Comparison of ENCODE assay signal across 8 cellular contexts in genomic region chr14:59918824-59919581, GRCh38. TPM values are rescaled to one million over a fixed set of nuclear protein-coding genes. Genes with fewer than 3 reads are reported as not detected.
DNase-seq lines count a peak whose midpoint lies in the region; ATAC-seq lines count a peak whose summit lies in the region.

No MANE protein-coding gene starts in this region.

- H3K27ac ChIP-seq in skin epidermis = no peak overlapping the region

- no peaks in the 10 kb centered on the region for H3K9me3 Mint-ChIP-seq in activated naive CD4-positive, alpha-beta T cell treated with anti-CD3 and anti-CD28 coated beads for 36 hours
- peaks cover 0 to 7% (median 2%) of the 10 kb centered on the region in 6 donors for H3K9me3 Mint-ChIP-seq in immature natural killer cell

- H3K4me3 ChIP-seq in skin epidermis = peak overlapping the region in 6 of 7 experiments; percentile 1 to 27 (median 19)

- peaks cover 7% of the 10 kb centered on the region for H3K4me1 Mint-ChIP-seq in activated naive CD4-positive, alpha-beta T cell treated with anti-CD3 and anti-CD28 coated beads for 36 hours (ENCODE audit: low read depth)
- peaks cover 9 to 18% of the 10 kb centered on the region in 2 donors for H3K4me1 Mint-ChIP-seq in immature natural killer cell

- peak; percentile 27 for DNase-seq in activated naive CD4-positive, alpha-beta T cell treated with anti-CD3 and anti-CD28 coated beads for 36 hours
- no peak for DNase-seq in activated naive CD4-positive, alpha-beta T cell treated with Interleukin-2 at 50 U/mL for 16 hours
- peak; percentile 89 for DNase-seq in NCI-H82 treated with DMSO at 0.1 percent for 48 hours (lab: John Stamatoyannopoulos, UW; ENCODE audit: unreplicated experiment)
- DNase-seq in T47D (ENCODE audit: low read depth in 1 of 2, low spot score in 1 of 2) = peak; percentile 59 to 60
- peak; percentile 3 to 18 (median 9) for DNase-seq in immature natural killer cell
- DNase-seq in ecto neural progenitor cell (ENCODE audit: low spot score) = no peak

- no peaks in the 10 kb centered on the region for H3K36me3 Mint-ChIP-seq in activated naive CD4-positive, alpha-beta T cell treated with anti-CD3 and anti-CD28 coated beads for 36 hours (ENCODE audit: low read depth)
- H3K36me3 Mint-ChIP-seq in immature natural killer cell = no peaks in the 10 kb centered on the region

- CTCF ChIA-PET in activated naive CD4-positive, alpha-beta T cell treated with anti-CD3 and anti-CD28 coated beads for 36 hours (lab: Charles Lee) = interaction anchor here (0.7 to 1.1 kb wide), 3 partner anchors 21 to 286 kb away, joined by 3 to 4 read pairs (median 3); no protein-coding TSS in a partner anchor

- no peak overlapping the region for H3K27ac Mint-ChIP-seq in activated naive CD4-positive, alpha-beta T cell treated with anti-CD3 and anti-CD28 coated beads for 36 hours
- no peak overlapping the region for H3K27ac Mint-ChIP-seq in immature natural killer cell

- in situ Hi-C loops in T47D (cut with HindIII; ENCODE audit: low pct_unique_long_range_greater_than_20kb, low sequenced_read_pairs) = no loop called here

- peak; percentile 47 for ATAC-seq in HG03103 (IDR thresholded peaks at IDR 0.05; ENCODE audit: low read depth, unreplicated experiment)

- H3K4me3 Mint-ChIP-seq in activated naive CD4-positive, alpha-beta T cell treated with anti-CD3 and anti-CD28 coated beads for 36 hours = peak overlapping the region; percentile 54
- peak overlapping the region; percentile 51 to 73 (median 69) for H3K4me3 Mint-ChIP-seq in immature natural killer cell

- intact Hi-C loops in activated naive CD4-positive, alpha-beta T cell treated with anti-CD3 and anti-CD28 coated beads for 36 hours (cut with micrococcal nuclease) = loop anchor here (1.0 to 5.0 kb wide), 3 partner anchors 46 to 332 kb away; no protein-coding TSS in a partner anchor

- peaks cover 43% of the 10 kb centered on the region for H3K27me3 Mint-ChIP-seq in activated naive CD4-positive, alpha-beta T cell treated with anti-CD3 and anti-CD28 coated beads for 36 hours (ENCODE audit: low read depth)
- peaks cover 3 to 31% (median 13%) of the 10 kb centered on the region in 3 donors for H3K27me3 Mint-ChIP-seq in immature natural killer cell (ENCODE audit: low read depth in 3 of 3)

RNA-seq across cellular contexts. Expression of gene LRRC9, which starts 0.9 kb away (rescaled TPM):
- not detected for total RNA-seq in activated naive CD4-positive, alpha-beta T cell treated with anti-CD3 and anti-CD28 coated beads for 36 hours
- polyA plus RNA-seq in immature natural killer cell = not detected

RNA-seq across cellular contexts. Expression of gene RTN1, which starts 48.4 kb away (rescaled TPM):
- total RNA-seq in activated naive CD4-positive, alpha-beta T cell treated with anti-CD3 and anti-CD28 coated beads for 36 hours = not detected
- polyA plus RNA-seq in immature natural killer cell = 1 to 10 TPM in 1 of 3 donors, under 1 TPM in 2; 0.56 to 5.1 (median 0.90) TPM

Comparison
In these comparisons a context has a peak if more than half of its experiments do, and no peak if none do; other contexts are left out.
1. DNase-seq: peak in activated naive CD4-positive, alpha-beta T cell treated with anti-CD3 and anti-CD28 coated beads for 36 hours (single experiment), NCI-H82 treated with DMSO at 0.1 percent for 48 hours (single experiment), T47D (2 of 2) and immature natural killer cell (3 of 3); none in activated naive CD4-positive, alpha-beta T cell treated with Interleukin-2 at 50 U/mL for 16 hours (single experiment) and ecto neural progenitor cell (single experiment).